In genomic region chr2:105443610-105444598, GRCh38 we compare ENCODE assay signal across 22 cellular contexts. TPM values are rescaled to one million over a fixed set of nuclear protein-coding genes. Genes with fewer than 3 reads are reported as not detected.
DNase-seq lines count a peak whose midpoint lies in the region; ATAC-seq, FAIRE-seq and TF ChIP-seq lines count a peak whose summit lies in the region.
"Had no signal": no experiment of that assay in that cellular context is flagged by ENCODE, and none has a peak within 500 bp of the region (broad histone marks: within the 10 kb centered on the region; RNA-seq: fewer than 3 reads in every experiment).

No MANE protein-coding gene starts in this region.

- no peak overlapping the region for H3K4me3 Mint-ChIP-seq in activated CD8-positive, alpha-beta memory T cell treated with anti-CD3 and anti-CD28 coated beads, Interleukin-2, amount 10 ng/mL, durations not matched to agents 7 days and 5 days
- H3K4me3 Mint-ChIP-seq: activated naive CD8-positive, alpha-beta T cell treated with anti-CD3 and anti-CD28 coated beads for 36 hours had no signal

- H3K36me3 ChIP-seq in fibroblast of lung (ENCODE audit: control insufficient read depth, insufficient read depth, low read length) (no peaks in the 10 kb centered on the region), small intestine (ENCODE audit: control insufficient read depth in 2 of 2, insufficient read depth in 2 of 2, low read length in 2 of 2) (no peaks in the 10 kb centered on the region)
- H3K36me3 ChIP-seq: BLaER1, esophagus squamous epithelium had no signal

- TF ChIP-seq CTCF in fibroblast of lung (conservative IDR thresholded peaks at IDR 0.05 in 1 of 2, IDR thresholded peaks at IDR 0.05 in 1 of 2; ENCODE audit: low read depth in 1 of 2, low read length in 2 of 2) (no peak), coronary artery (IDR thresholded peaks at IDR 0.05) (no peak)

- H3K27me3 Mint-ChIP-seq in activated CD8-positive, alpha-beta memory T cell treated with anti-CD3 and anti-CD28 coated beads, Interleukin-2, amount 10 ng/mL, durations not matched to agents 7 days and 5 days, result peaks cover 22% of the 10 kb centered on the region

- H3K36me3 Mint-ChIP-seq in activated CD8-positive, alpha-beta memory T cell treated with anti-CD3 and anti-CD28 coated beads, Interleukin-2, amount 10 ng/mL, durations not matched to agents 7 days and 5 days, result no peaks in the 10 kb centered on the region
- H3K36me3 Mint-ChIP-seq: activated naive CD8-positive, alpha-beta T cell treated with anti-CD3 and anti-CD28 coated beads for 36 hours had no signal

- H3K27ac ChIP-seq in fibroblast of lung (ENCODE audit: insufficient read depth, low read length) (no peak overlapping the region), small intestine (ENCODE audit: low read depth in 1 of 2, low read length in 1 of 2) (no peak overlapping the region), coronary artery (no peak overlapping the region)
- H3K27ac ChIP-seq: BLaER1, esophagus squamous epithelium had no signal

- H4K20me1 ChIP-seq in fibroblast of lung (ENCODE audit: control insufficient read depth, extremely low read depth, insufficient read depth, low read length), result no peaks in the 10 kb centered on the region
- H4K20me1 ChIP-seq: BLaER1 had no signal

- no peak overlapping the region for H3K4me3 ChIP-seq in fibroblast of lung (replicated peaks in 1 of 4; ENCODE audit: control extremely low read depth in 1 of 4, insufficient read depth in 1 of 4, low read depth in 3 of 4, low read length in 4 of 4)
- no peak overlapping the region for H3K4me3 ChIP-seq in small intestine (ENCODE audit: low read depth in 1 of 2, low read length in 2 of 2)
- H3K4me3 ChIP-seq in coronary artery, result no peak overlapping the region
- H3K4me3 ChIP-seq: BLaER1, esophagus squamous epithelium had no signal

- no peak overlapping the region for H3K9ac ChIP-seq in fibroblast of lung (ENCODE audit: insufficient read depth, low read length)
- H3K9ac ChIP-seq: BLaER1 had no signal

- CTCF ChIA-PET in activated CD8-positive, alpha-beta memory T cell treated with anti-CD3 and anti-CD28 coated beads, Interleukin-2, amount 10 ng/mL, durations not matched to agents 7 days and 5 days (lab: Charles Lee), result interaction anchor here (1.0 kb wide), 1 partner anchor 133 kb away, joined by 3 read pairs; no protein-coding TSS in a partner anchor

- no peak overlapping the region for H3K4me2 ChIP-seq in fibroblast of lung (ENCODE audit: extremely low read depth, insufficient read depth, low read length)
- H3K4me2 ChIP-seq: BLaER1 had no signal

- 55 to 71% (median 63%) methylated on average over 10 of the region's 10 CpGs for WGBS in small intestine, 3 donors

- DNase-seq in NCI-H2107 treated with DMSO at 0.1 percent for 48 hours (lab: John Stamatoyannopoulos, UW; ENCODE audit: unreplicated experiment) (peak; percentile 12), NCI-H2107 (lab: John Stamatoyannopoulos, UW) (no peak), M059J (ENCODE audit: low read depth) (peak; percentile 15), fibroblast of lung (ENCODE audit: low read depth in 2 of 2) (peak; percentile 20 to 57), small intestine (peak; percentile 56), cerebellar cortex (ENCODE audit: low spot score) (no peak), coronary artery (ENCODE audit: low spot score) (no peak)
- DNase-seq in activated CD8-positive, alpha-beta memory T cell treated with anti-CD3 and anti-CD28 coated beads, Interleukin-2, amount 10 ng/mL, durations not matched to agents 7 days and 5 days, result no peak
- DNase-seq: activated CD4-positive, CD25-positive, alpha-beta regulatory T cell; activated naive CD8-positive, alpha-beta T cell treated with anti-CD3 and anti-CD28 coated beads for 36 hours; DMS 273 treated with DMSO at 0.1 percent for 48 hours; esophagus squamous epithelium; GOT3; head of caudate nucleus; KBM-7; midbrain; NCI-H1105 treated with DMSO at 0.1 percent for 48 hours; NCI-H446; SHP77 treated with DMSO at 0.1 percent for 48 hours; stimulated activated CD4-positive, alpha-beta T cell treated with anti-CD3 and anti-CD28 coated beads, Interleukin-4, amount 100 ng/mL, for 1 hour had no signal

- H3K9me3 ChIP-seq in fibroblast of lung (ENCODE audit: control insufficient read depth, insufficient read depth, low read depth, low read length), result no peaks in the 10 kb centered on the region
- no peaks in the 10 kb centered on the region for H3K9me3 ChIP-seq in small intestine (ENCODE audit: control insufficient read depth, low read depth)
- H3K9me3 ChIP-seq: BLaER1, esophagus squamous epithelium had no signal

- no peak overlapping the region for H3K27ac Mint-ChIP-seq in activated CD8-positive, alpha-beta memory T cell treated with anti-CD3 and anti-CD28 coated beads, Interleukin-2, amount 10 ng/mL, durations not matched to agents 7 days and 5 days
- H3K27ac Mint-ChIP-seq: activated naive CD8-positive, alpha-beta T cell treated with anti-CD3 and anti-CD28 coated beads for 36 hours had no signal

- peaks cover 3% of the 10 kb centered on the region for H3K4me1 ChIP-seq in fibroblast of lung (ENCODE audit: control insufficient read depth, extremely low read depth, insufficient read depth, low read length)
- no peaks in the 10 kb centered on the region for H3K4me1 ChIP-seq in small intestine (ENCODE audit: control insufficient read depth in 2 of 2, insufficient read depth in 1 of 2, low read depth in 1 of 2, low read length in 1 of 2)
- H3K4me1 ChIP-seq: BLaER1 had no signal

- H3K79me2 ChIP-seq in fibroblast of lung (ENCODE audit: control insufficient read depth, insufficient read depth, low read length), result no peaks in the 10 kb centered on the region

- no peak for ATAC-seq in activated CD8-positive, alpha-beta memory T cell treated with anti-CD3 and anti-CD28 coated beads, Interleukin-2, amount 10 ng/mL, durations not matched to agents 7 days and 5 days

- no peak for FAIRE-seq in small intestine (lab: Jason Lieb, UNC)
- FAIRE-seq: keratinocyte had no signal

- H3K27me3 ChIP-seq in fibroblast of lung (ENCODE audit: control insufficient read depth, insufficient read depth, low read length), result peaks cover 5% of the 10 kb centered on the region
- no peaks in the 10 kb centered on the region for H3K27me3 ChIP-seq in small intestine (ENCODE audit: control insufficient read depth in 2 of 2, insufficient read depth in 2 of 2, low read length in 2 of 2)
- H3K27me3 ChIP-seq: BLaER1, esophagus squamous epithelium had no signal

- H3K4me1 Mint-ChIP-seq in activated CD8-positive, alpha-beta memory T cell treated with anti-CD3 and anti-CD28 coated beads, Interleukin-2, amount 10 ng/mL, durations not matched to agents 7 days and 5 days, result no peaks in the 10 kb centered on the region
- H3K4me1 Mint-ChIP-seq: activated naive CD8-positive, alpha-beta T cell treated with anti-CD3 and anti-CD28 coated beads for 36 hours had no signal

- no peak overlapping the region for H2AFZ ChIP-seq in fibroblast of lung (ENCODE audit: low read length)

- no peaks in the 10 kb centered on the region for H3K9me3 Mint-ChIP-seq in activated CD8-positive, alpha-beta memory T cell treated with anti-CD3 and anti-CD28 coated beads, Interleukin-2, amount 10 ng/mL, durations not matched to agents 7 days and 5 days (ENCODE audit: low read depth)
- H3K9me3 Mint-ChIP-seq: activated naive CD8-positive, alpha-beta T cell treated with anti-CD3 and anti-CD28 coated beads for 36 hours had no signal

RNA-seq across cellular contexts. Expression of gene FHL2, which starts 45.1 kb away (rescaled TPM):
- 146 and 164 TPM in 2 replicates for total RNA-seq in M059J (2014; rRNA removed; shearing (Covaris generic))
- 120 and 144 TPM in 2 replicates for total RNA-seq in fibroblast of lung
- polyA plus RNA-seq in fibroblast of lung (415 and 421 TPM in 2 replicates), small intestine (100 to 1,000 TPM in 2 of 3 donors, 10 to 100 TPM in 1; 39.4 to 150 (median 112) TPM)
- polyA plus RNA-seq in fibroblast of lung (2012), result 318 and 323 TPM in 2 replicates
- polyA minus RNA-seq in fibroblast of lung (ENCODE audit: low replicate concordance), result 483 and 485 TPM in 2 replicates
- total RNA-seq in activated CD8-positive, alpha-beta memory T cell treated with anti-CD3 and anti-CD28 coated beads, Interleukin-2, amount 10 ng/mL, durations not matched to agents 7 days and 5 days, result 1 to 10 TPM; 3.4 to 4.1 TPM

Comparison
In these comparisons a context has a peak if more than half of its experiments do, and no peak if none do; other contexts are left out.
1. DNase-seq: peak in NCI-H2107 treated with DMSO at 0.1 percent for 48 hours (single experiment), M059J (single experiment), fibroblast of lung (2 of 2) and small intestine (single experiment); none in NCI-H2107 (single experiment), cerebellar cortex (single experiment), activated CD8-positive, alpha-beta memory T cell treated with anti-CD3 and anti-CD28 coated beads, Interleukin-2, amount 10 ng/mL, durations not matched to agents 7 days and 5 days (single experiment) and coronary artery (single experiment).
2. RNA of gene FHL2, which starts 45.1 kb away (total RNA-seq): 146 to 164 TPM in M059J and 120 to 144 TPM in fibroblast of lung; 3.4 to 4.1 TPM in activated CD8-positive, alpha-beta memory T cell treated with anti-CD3 and anti-CD28 coated beads, Interleukin-2, amount 10 ng/mL, durations not matched to agents 7 days and 5 days; every median in the first group is over 10 times any median in the second.